ENCODE assay signal across 8 cellular contexts in genomic region chr1:150236614-150236934, GRCh38. TPM values are rescaled to one million over a fixed set of nuclear protein-coding genes. Genes with fewer than 3 reads are reported as not detected.
DNase-seq lines count a peak whose midpoint lies in the region; FAIRE-seq and TF ChIP-seq lines count a peak whose summit lies in the region.
"Had no signal": no experiment of that assay in that cellular context is flagged by ENCODE, and none has a peak within 500 bp of the region (broad histone marks: within the 10 kb centered on the region; RNA-seq: fewer than 3 reads in every experiment).

No MANE protein-coding gene starts in this region.

- H3K9me3 ChIP-seq in kidney (ENCODE audit: control insufficient read depth in 1 of 2, low read length in 2 of 2) = no peaks in the 10 kb centered on the region
- H3K9me3 ChIP-seq in testis = no peaks in the 10 kb centered on the region

- POLR2A ChIA-PET in HEK293T (lab: Yijun Ruan, JAX) = interaction anchor here (0.6 to 2.2 kb wide), 8 partner anchors 9 to 85 kb away, joined by 3 to 7 read pairs (median 3); partner anchors contain the start of genes C1orf54 and CA14

- CTCF ChIA-PET in HEK293T (lab: Yijun Ruan, JAX) = no interaction called here

- TF ChIP-seq CTCF in VCaP (conservative IDR thresholded peaks at IDR 0.05) (no peak), kidney (IDR thresholded peaks at IDR 0.05; ENCODE audit: borderline replicate concordance, extremely low read depth, insufficient read depth) (no peak), testis (IDR thresholded peaks at IDR 0.05) (no peak)

- WGBS in testis, 2 donors = 9 to 11% methylated on average over 7 of the region's 7 CpGs

- peak overlapping the region; percentile 42; the same call in 1 of the 2 replicates for H3K27ac ChIP-seq in VCaP
- H3K27ac ChIP-seq in kidney (ENCODE audit: low read depth in 2 of 2, low read length in 2 of 2) = no peak overlapping the region
- H3K27ac ChIP-seq in testis = peak overlapping the region in 1 of 2 donors; percentile 9

- no peak for FAIRE-seq in kidney (lab: Jason Lieb, UNC)

- no peaks in the 10 kb centered on the region for H3K36me3 ChIP-seq in kidney (ENCODE audit: control insufficient read depth in 1 of 2, insufficient read depth in 2 of 2, low read length in 2 of 2)
- no peaks in the 10 kb centered on the region for H3K36me3 ChIP-seq in testis (ENCODE audit: low read depth, missing control alignments)

- H3K9ac ChIP-seq in kidney (ENCODE audit: low read length in 2 of 2) = peak overlapping the region in 1 of 2 donors; percentile 97

- no peak for DNase-seq in HEK293T (ENCODE audit: extremely low spot score)
- no peak for DNase-seq in kidney
- DNase-seq in testis = no peak
- DNase-seq in COLO829 (ENCODE audit: low spot score) = no peak
- no peak for DNase-seq in GM03348 (ENCODE audit: low spot score)
- DNase-seq in A172 (ENCODE audit: low spot score) = no peak

- peaks cover 0 to 3% of the 10 kb centered on the region in 2 donors for H3K4me1 ChIP-seq in kidney (ENCODE audit: control insufficient read depth in 1 of 2, insufficient read depth in 1 of 2, low read depth in 1 of 2, low read length in 2 of 2)
- H3K4me1 ChIP-seq in testis = peaks cover 10% of the 10 kb centered on the region

- no peak for TF ChIP-seq POLR2A in testis (IDR thresholded peaks at IDR 0.05)

- H3K4me3 ChIP-seq in kidney (ENCODE audit: low read length in 2 of 2) = peak overlapping the region; percentile 80 to 92
- H3K4me3 ChIP-seq in testis = peak overlapping the region; percentile 37 to 98

- no peaks in the 10 kb centered on the region for H3K27me3 ChIP-seq in testis

- intact Hi-C loops in kidney (cut with DNase I) = no loop called here
- intact Hi-C loops in testis (cut with DNase I; ENCODE audit: low total_unique reads) = no loop called here

TF ChIP-seq in HEK293T, 16 proteins besides CTCF, POLR2A, EP300 and RAD21:
- TF ChIP-seq L3MBTL2 (conservative IDR thresholded peaks at IDR 0.05) = peak; percentile 70
- no peak for TF ChIP-seq CTBP1 (IDR thresholded peaks at IDR 0.05; ENCODE audit: borderline replicate concordance)
- TF ChIP-seq FOXK2 (IDR thresholded peaks at IDR 0.05) = no peak
- no peak for TF ChIP-seq SP1 (IDR thresholded peaks at IDR 0.05)
TF ChIP-seq in HEK293T: peak in this region for 1.

RNA-seq across cellular contexts. Expression of gene ANP32E, which starts 0.7 kb away (rescaled TPM):
- total RNA-seq in kidney (41.7 TPM), testis (10 to 100 TPM in 1 of 2 donors, 1 to 10 TPM in 1; 8.9 to 10.5 TPM)
- polyA plus RNA-seq in kidney (ENCODE audit: insufficient read depth, low read depth, low replicate concordance) (22.1 TPM), testis (ENCODE audit: insufficient read depth, low read depth, low replicate concordance) (11.8 TPM)
- total RNA-seq in A172 (2014; rRNA removed; shearing (Covaris generic)) = 76.3 and 81.9 TPM in 2 replicates

RNA-seq across cellular contexts. Expression of gene CA14, which starts 21.0 kb away (rescaled TPM):
- total RNA-seq in kidney (0.35 TPM), testis (under 1 TPM in 1 of 2 donors, not detected in 1; 0.25 TPM)
- polyA plus RNA-seq in kidney (ENCODE audit: insufficient read depth, low read depth, low replicate concordance) (0.41 TPM), testis (ENCODE audit: insufficient read depth, low read depth, low replicate concordance) (0.98 TPM)
- not detected in 2 replicates for total RNA-seq in A172 (2014; rRNA removed; shearing (Covaris generic))
- total RNA-seq: activated CD4-positive, alpha-beta memory T cell treated with anti-CD3 and anti-CD28 coated beads, Interleukin-2, amount 10 ng/mL, durations not matched to agents 7 days and 5 days had no signal

RNA-seq across cellular contexts. Expression of gene APH1A, which starts 32.2 kb away (rescaled TPM):
- total RNA-seq in kidney (147 TPM), testis (100 to 1,000 TPM in 1 of 2 donors, 10 to 100 TPM in 1; 64.0 to 102 TPM)
- polyA plus RNA-seq in kidney (ENCODE audit: insufficient read depth, low read depth, low replicate concordance) (116 TPM), testis (ENCODE audit: insufficient read depth, low read depth, low replicate concordance) (86.2 TPM)
- total RNA-seq in A172 (2014; rRNA removed; shearing (Covaris generic)) = 197 and 226 TPM in 2 replicates

RNA-seq across cellular contexts. Expression of gene C1orf54, which starts 36.0 kb away (rescaled TPM):
- total RNA-seq in kidney = 17.1 TPM
- polyA plus RNA-seq in kidney (ENCODE audit: insufficient read depth, low read depth, low replicate concordance) = 67.2 TPM
- total RNA-seq in testis = 1 to 10 TPM; 2.9 to 7.0 TPM
- polyA plus RNA-seq in testis (ENCODE audit: insufficient read depth, low read depth, low replicate concordance) = 23.7 TPM
- 8.8 TPM in 1 of 2 replicates, not detected in the other for total RNA-seq in A172 (2014; rRNA removed; shearing (Covaris generic))

RNA-seq across cellular contexts. Expression of gene CIART, which starts 45.8 kb away (rescaled TPM):
- total RNA-seq in kidney = 8.8 TPM
- polyA plus RNA-seq in kidney (ENCODE audit: insufficient read depth, low read depth, low replicate concordance) = 9.1 TPM
- 10 to 100 TPM; 10.3 to 10.6 TPM for total RNA-seq in testis
- polyA plus RNA-seq in testis (ENCODE audit: insufficient read depth, low read depth, low replicate concordance) = 11.8 TPM
- 15.2 and 25.2 TPM in 2 replicates for total RNA-seq in A172 (2014; rRNA removed; shearing (Covaris generic))
